In genomic region chr6:126937426-126937825, GRCh38 we compare ENCODE assay signal across 16 cellular contexts.
"Had no signal": no experiment of that assay in that cellular context is flagged by ENCODE, and none has a peak within 500 bp of the region (broad histone marks: within the 10 kb centered on the region; RNA-seq: fewer than 3 reads in every experiment).

No MANE protein-coding gene starts in this region.

- H3K36me3 ChIP-seq: lower lobe of right lung, tibial nerve had no signal

- H3K27me3 ChIP-seq: tibial nerve had no signal

- H3K9me3 ChIP-seq: lower lobe of right lung, tibial nerve had no signal

- DNase-seq: activated CD4-positive, alpha-beta T cell treated with anti-CD3 and anti-CD28 coated beads, Interleukin-2, amount 50 U/mL, for 1 hour; activated CD8-positive, alpha-beta memory T cell treated with anti-CD3 and anti-CD28 coated beads for 24 hours; activated naive CD4-positive, alpha-beta T cell treated with Interleukin-2 at 50 U/mL for 16 hours; activated naive CD8-positive, alpha-beta T cell treated with anti-CD3 and anti-CD28 coated beads, Interleukin-2, amount 50 U/mL, for 24 hours; endodermal cell; erythroblast; glutamatergic neuron; left colon; lower lobe of right lung; stimulated activated CD4-positive, alpha-beta T cell treated with anti-CD3 and anti-CD28 coated beads, Interleukin-12 subunit alpha, Interleukin-12 subunit beta, amount 100 ng/mL, for 4 hours; stimulated activated CD4-positive, alpha-beta T cell treated with anti-CD3 and anti-CD28 coated beads, Interleukin-2, amount 100 ng/mL, for 24 hours; SW 1271 had no signal

- H3K27ac ChIP-seq: lower lobe of right lung, tibial nerve had no signal

- H3K4me1 ChIP-seq: lower lobe of right lung, tibial nerve had no signal

- H3K4me3 ChIP-seq: lower lobe of right lung, tibial nerve had no signal

- ATAC-seq: activated CD4-positive, CD25-positive, alpha-beta regulatory T cell treated with anti-CD3 and anti-CD28 coated beads, Interleukin-2, amount 50 U/mL, for 24 hours; activated naive CD8-positive, alpha-beta T cell treated with anti-CD3 and anti-CD28 coated beads, Interleukin-2, amount 50 U/mL, for 24 hours; activated T-helper 17 cell treated with anti-CD3 and anti-CD28 coated beads, Interleukin-2, amount 50 U/mL, for 72 hours; left colon; lower lobe of right lung; sciatic nerve had no signal
